2 cellular contexts compared by ENCODE assay signal in the genomic region with DNA sequence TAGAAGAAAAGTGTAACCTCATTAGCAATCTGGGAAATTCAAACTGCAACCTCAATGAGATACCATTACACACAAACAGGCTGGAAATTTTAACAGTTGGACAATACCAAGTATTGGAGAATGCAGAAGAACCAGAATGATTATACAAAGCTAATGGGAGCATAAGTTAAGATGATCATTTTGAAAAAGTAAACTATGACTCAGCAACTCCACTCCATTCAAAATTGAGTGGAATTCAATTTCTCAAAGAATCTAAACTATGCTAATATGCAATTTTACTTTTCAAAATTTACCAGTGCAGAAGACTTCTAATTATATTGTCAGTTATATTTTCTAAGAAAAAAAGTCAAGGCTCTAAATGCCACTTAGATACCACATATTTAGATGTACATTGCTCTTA.
TF ChIP-seq lines count a peak whose summit lies in the region.

No MANE protein-coding gene starts in this region.

TF ChIP-seq in SK-N-SH, 30 proteins besides CTCF, POLR2A, EP300 and RAD21 (continued from another document):
- TF ChIP-seq, protein P1, sequence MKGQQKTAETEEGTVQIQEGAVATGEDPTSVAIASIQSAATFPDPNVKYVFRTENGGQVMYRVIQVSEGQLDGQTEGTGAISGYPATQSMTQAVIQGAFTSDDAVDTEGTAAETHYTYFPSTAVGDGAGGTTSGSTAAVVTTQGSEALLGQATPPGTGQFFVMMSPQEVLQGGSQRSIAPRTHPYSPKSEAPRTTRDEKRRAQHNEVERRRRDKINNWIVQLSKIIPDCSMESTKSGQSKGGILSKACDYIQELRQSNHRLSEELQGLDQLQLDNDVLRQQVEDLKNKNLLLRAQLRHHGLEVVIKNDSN (IDR thresholded peaks at IDR 0.05; ENCODE audit: borderline replicate concordance, low read depth) = no peak
- no peak for TF ChIP-seq RXRA (IDR thresholded peaks at IDR 0.05; ENCODE audit: borderline replicate concordance, low read depth)

TF ChIP-seq in K562, 482 proteins besides CTCF, POLR2A, EP300 and RAD21 (continues in another document):
- TF ChIP-seq, protein P2, sequence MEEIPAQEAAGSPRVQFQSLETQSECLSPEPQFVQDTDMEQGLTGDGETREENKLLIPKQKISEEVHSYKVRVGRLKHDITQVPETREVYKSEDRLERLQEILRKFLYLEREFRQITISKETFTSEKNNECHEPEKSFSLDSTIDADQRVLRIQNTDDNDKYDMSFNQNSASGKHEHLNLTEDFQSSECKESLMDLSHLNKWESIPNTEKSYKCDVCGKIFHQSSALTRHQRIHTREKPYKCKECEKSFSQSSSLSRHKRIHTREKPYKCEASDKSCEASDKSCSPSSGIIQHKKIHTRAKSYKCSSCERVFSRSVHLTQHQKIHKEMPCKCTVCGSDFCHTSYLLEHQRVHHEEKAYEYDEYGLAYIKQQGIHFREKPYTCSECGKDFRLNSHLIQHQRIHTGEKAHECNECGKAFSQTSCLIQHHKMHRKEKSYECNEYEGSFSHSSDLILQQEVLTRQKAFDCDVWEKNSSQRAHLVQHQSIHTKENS (CRISPR knock-in tag; IDR thresholded peaks at IDR 0.05) = no peak
- TF ChIP-seq ZNF165 (CRISPR knock-in tag; IDR thresholded peaks at IDR 0.05; ENCODE audit: borderline replicate concordance) (no peak), BRF2 (IDR thresholded peaks at IDR 0.05; ENCODE audit: borderline replicate concordance, insufficient read depth, insufficient read length) (no peak), CBX2 (IDR thresholded peaks at IDR 0.05; ENCODE audit: insufficient read depth, low read length, poor library complexity, severe bottlenecking) (no peak), THRB (CRISPR knock-in tag; conservative IDR thresholded peaks at IDR 0.05) (no peak), FOXA1 (IDR thresholded peaks at IDR 0.05; ENCODE audit: borderline replicate concordance) (no peak), ZNF140 (CRISPR knock-in tag; IDR thresholded peaks at IDR 0.05) (no peak), MBD2 (IDR thresholded peaks at IDR 0.05; ENCODE audit: borderline replicate concordance, low read depth) (no peak), LCOR (CRISPR knock-in tag; IDR thresholded peaks at IDR 0.05) (no peak), POLR2G (IDR thresholded peaks at IDR 0.05; ENCODE audit: low read depth, low read length) (no peak), SREBF2 (CRISPR knock-in tag; IDR thresholded peaks at IDR 0.05) (no peak), MAFK (IDR thresholded peaks at IDR 0.05; ENCODE audit: low read length) (peak; percentile 60; the same call in 1 of the 2 replicates), XRCC4 (IDR thresholded peaks at IDR 0.05; ENCODE audit: extremely low read depth, insufficient read depth, insufficient read length) (no peak), ZNF146 (CRISPR knock-in tag; IDR thresholded peaks at IDR 0.05; ENCODE audit: unreplicated experiment) (no peak), ZEB2 (IDR thresholded peaks at IDR 0.05) (no peak), WHSC1 (IDR thresholded peaks at IDR 0.05; ENCODE audit: low read length) (no peak), KLF13 (tag; IDR thresholded peaks at IDR 0.05; ENCODE audit: borderline replicate concordance, low read depth) (no peak), HMG20A (CRISPR knock-in tag; conservative IDR thresholded peaks at IDR 0.05) (no peak), SP1 (CRISPR knock-in tag; IDR thresholded peaks at IDR 0.05) (no peak), POLR3G (IDR thresholded peaks at IDR 0.05; ENCODE audit: extremely low read depth, insufficient read length, insufficient replicate concordance) (no peak), C11orf30 (IDR thresholded peaks at IDR 0.05; ENCODE audit: low read depth) (peak; percentile 75), PHTF2 (CRISPR knock-in tag; IDR thresholded peaks at IDR 0.05) (no peak), SUPT5H (IDR thresholded peaks at IDR 0.05) (no peak), ZNF316 (IDR thresholded peaks at IDR 0.05) (peak; percentile 90), BACH1 (tag; IDR thresholded peaks at IDR 0.05) (peak; percentile 59; the same call in 1 of the 2 replicates), CHCHD3 (CRISPR knock-in tag; IDR thresholded peaks at IDR 0.05) (no peak), SMARCA4 (IDR thresholded peaks at IDR 0.05) (no peak), NFE2 (IDR thresholded peaks at IDR 0.05; ENCODE audit: low read depth) (peak; percentile 83), ZNF77 (CRISPR knock-in tag; IDR thresholded peaks at IDR 0.05) (no peak), CREB1 (IDR thresholded peaks at IDR 0.05) (no peak), CREB1 (CRISPR knock-in tag; IDR thresholded peaks at IDR 0.05) (no peak), PHF21A (IDR thresholded peaks at IDR 0.05; ENCODE audit: borderline replicate concordance, low read depth) (no peak), MITF (IDR thresholded peaks at IDR 0.05) (no peak), ZNF197 (CRISPR knock-in tag; IDR thresholded peaks at IDR 0.05; ENCODE audit: low read depth) (no peak), BRD9 (IDR thresholded peaks at IDR 0.05; ENCODE audit: low read depth, partially characterized antibody) (no peak), NCOR1 (IDR thresholded peaks at IDR 0.05) (no peak), CAMTA2 (CRISPR knock-in tag; conservative IDR thresholded peaks at IDR 0.05) (no peak)
- TF ChIP-seq, protein P3, sequence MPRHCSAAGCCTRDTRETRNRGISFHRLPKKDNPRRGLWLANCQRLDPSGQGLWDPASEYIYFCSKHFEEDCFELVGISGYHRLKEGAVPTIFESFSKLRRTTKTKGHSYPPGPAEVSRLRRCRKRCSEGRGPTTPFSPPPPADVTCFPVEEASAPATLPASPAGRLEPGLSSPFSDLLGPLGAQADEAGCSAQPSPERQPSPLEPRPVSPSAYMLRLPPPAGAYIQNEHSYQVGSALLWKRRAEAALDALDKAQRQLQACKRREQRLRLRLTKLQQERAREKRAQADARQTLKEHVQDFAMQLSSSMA (CRISPR knock-in tag; IDR thresholded peaks at IDR 0.05) = no peak
- TF ChIP-seq, protein P4, sequence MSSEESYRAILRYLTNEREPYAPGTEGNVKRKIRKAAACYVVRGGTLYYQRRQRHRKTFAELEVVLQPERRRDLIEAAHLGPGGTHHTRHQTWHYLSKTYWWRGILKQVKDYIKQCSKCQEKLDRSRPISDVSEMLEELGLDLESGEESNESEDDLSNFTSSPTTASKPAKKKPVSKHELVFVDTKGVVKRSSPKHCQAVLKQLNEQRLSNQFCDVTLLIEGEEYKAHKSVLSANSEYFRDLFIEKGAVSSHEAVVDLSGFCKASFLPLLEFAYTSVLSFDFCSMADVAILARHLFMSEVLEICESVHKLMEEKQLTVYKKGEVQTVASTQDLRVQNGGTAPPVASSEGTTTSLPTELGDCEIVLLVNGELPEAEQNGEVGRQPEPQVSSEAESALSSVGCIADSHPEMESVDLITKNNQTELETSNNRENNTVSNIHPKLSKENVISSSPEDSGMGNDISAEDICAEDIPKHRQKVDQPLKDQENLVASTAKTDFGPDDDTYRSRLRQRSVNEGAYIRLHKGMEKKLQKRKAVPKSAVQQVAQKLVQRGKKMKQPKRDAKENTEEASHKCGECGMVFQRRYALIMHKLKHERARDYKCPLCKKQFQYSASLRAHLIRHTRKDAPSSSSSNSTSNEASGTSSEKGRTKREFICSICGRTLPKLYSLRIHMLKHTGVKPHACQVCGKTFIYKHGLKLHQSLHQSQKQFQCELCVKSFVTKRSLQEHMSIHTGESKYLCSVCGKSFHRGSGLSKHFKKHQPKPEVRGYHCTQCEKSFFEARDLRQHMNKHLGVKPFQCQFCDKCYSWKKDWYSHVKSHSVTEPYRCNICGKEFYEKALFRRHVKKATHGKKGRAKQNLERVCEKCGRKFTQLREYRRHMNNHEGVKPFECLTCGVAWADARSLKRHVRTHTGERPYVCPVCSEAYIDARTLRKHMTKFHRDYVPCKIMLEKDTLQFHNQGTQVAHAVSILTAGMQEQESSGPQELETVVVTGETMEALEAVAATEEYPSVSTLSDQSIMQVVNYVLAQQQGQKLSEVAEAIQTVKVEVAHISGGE (CRISPR knock-in tag; IDR thresholded peaks at IDR 0.05) = no peak
- TF ChIP-seq, protein P5, sequence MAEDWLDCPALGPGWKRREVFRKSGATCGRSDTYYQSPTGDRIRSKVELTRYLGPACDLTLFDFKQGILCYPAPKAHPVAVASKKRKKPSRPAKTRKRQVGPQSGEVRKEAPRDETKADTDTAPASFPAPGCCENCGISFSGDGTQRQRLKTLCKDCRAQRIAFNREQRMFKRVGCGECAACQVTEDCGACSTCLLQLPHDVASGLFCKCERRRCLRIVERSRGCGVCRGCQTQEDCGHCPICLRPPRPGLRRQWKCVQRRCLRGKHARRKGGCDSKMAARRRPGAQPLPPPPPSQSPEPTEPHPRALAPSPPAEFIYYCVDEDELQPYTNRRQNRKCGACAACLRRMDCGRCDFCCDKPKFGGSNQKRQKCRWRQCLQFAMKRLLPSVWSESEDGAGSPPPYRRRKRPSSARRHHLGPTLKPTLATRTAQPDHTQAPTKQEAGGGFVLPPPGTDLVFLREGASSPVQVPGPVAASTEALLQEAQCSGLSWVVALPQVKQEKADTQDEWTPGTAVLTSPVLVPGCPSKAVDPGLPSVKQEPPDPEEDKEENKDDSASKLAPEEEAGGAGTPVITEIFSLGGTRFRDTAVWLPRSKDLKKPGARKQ (CRISPR knock-in tag; IDR thresholded peaks at IDR 0.05) = no peak
- TF ChIP-seq, protein P6, sequence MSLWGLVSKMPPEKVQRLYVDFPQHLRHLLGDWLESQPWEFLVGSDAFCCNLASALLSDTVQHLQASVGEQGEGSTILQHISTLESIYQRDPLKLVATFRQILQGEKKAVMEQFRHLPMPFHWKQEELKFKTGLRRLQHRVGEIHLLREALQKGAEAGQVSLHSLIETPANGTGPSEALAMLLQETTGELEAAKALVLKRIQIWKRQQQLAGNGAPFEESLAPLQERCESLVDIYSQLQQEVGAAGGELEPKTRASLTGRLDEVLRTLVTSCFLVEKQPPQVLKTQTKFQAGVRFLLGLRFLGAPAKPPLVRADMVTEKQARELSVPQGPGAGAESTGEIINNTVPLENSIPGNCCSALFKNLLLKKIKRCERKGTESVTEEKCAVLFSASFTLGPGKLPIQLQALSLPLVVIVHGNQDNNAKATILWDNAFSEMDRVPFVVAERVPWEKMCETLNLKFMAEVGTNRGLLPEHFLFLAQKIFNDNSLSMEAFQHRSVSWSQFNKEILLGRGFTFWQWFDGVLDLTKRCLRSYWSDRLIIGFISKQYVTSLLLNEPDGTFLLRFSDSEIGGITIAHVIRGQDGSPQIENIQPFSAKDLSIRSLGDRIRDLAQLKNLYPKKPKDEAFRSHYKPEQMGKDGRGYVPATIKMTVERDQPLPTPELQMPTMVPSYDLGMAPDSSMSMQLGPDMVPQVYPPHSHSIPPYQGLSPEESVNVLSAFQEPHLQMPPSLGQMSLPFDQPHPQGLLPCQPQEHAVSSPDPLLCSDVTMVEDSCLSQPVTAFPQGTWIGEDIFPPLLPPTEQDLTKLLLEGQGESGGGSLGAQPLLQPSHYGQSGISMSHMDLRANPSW (CRISPR knock-in tag; IDR thresholded peaks at IDR 0.05) = no peak
- TF ChIP-seq, protein P7, sequence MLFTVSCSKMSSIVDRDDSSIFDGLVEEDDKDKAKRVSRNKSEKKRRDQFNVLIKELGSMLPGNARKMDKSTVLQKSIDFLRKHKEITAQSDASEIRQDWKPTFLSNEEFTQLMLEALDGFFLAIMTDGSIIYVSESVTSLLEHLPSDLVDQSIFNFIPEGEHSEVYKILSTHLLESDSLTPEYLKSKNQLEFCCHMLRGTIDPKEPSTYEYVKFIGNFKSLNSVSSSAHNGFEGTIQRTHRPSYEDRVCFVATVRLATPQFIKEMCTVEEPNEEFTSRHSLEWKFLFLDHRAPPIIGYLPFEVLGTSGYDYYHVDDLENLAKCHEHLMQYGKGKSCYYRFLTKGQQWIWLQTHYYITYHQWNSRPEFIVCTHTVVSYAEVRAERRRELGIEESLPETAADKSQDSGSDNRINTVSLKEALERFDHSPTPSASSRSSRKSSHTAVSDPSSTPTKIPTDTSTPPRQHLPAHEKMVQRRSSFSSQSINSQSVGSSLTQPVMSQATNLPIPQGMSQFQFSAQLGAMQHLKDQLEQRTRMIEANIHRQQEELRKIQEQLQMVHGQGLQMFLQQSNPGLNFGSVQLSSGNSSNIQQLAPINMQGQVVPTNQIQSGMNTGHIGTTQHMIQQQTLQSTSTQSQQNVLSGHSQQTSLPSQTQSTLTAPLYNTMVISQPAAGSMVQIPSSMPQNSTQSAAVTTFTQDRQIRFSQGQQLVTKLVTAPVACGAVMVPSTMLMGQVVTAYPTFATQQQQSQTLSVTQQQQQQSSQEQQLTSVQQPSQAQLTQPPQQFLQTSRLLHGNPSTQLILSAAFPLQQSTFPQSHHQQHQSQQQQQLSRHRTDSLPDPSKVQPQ (CRISPR knock-in tag; IDR thresholded peaks at IDR 0.05; ENCODE audit: borderline replicate concordance) = no peak
- TF ChIP-seq, protein P8, sequence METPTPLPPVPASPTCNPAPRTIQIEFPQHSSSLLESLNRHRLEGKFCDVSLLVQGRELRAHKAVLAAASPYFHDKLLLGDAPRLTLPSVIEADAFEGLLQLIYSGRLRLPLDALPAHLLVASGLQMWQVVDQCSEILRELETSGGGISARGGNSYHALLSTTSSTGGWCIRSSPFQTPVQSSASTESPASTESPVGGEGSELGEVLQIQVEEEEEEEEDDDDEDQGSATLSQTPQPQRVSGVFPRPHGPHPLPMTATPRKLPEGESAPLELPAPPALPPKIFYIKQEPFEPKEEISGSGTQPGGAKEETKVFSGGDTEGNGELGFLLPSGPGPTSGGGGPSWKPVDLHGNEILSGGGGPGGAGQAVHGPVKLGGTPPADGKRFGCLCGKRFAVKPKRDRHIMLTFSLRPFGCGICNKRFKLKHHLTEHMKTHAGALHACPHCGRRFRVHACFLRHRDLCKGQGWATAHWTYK (CRISPR knock-in tag; IDR thresholded peaks at IDR 0.05) = no peak
